19 cellular contexts compared by ENCODE assay signal in the genomic region with DNA sequence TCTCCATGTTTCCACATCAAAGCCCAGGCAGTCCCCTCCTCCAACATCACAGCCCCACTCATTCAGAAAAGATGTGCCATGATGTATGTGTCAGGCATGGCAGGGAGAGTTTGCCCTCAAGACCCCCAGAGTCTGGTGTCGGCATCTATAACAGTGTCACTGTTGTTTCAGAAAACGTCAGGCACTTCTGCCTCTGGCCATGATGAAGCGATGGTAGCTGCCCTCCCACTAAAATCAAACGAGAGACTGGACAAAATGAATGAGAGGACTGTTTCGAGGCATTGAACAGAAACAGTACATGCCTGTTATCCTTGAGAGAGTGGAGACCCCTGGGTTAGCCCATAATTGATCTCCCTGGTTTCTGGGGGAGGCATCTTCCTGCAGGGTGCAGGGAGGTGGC.
"Had no signal": no experiment of that assay in that cellular context is flagged by ENCODE, and none has a peak within 500 bp of the region (broad histone marks: within the 10 kb centered on the region; RNA-seq: fewer than 3 reads in every experiment).

No MANE protein-coding gene starts in this region.

- DNase-seq: activated CD4-positive, alpha-beta T cell treated with anti-CD3 and anti-CD28 coated beads, Interleukin-2, amount 50 U/mL, for 4 hours; activated gamma-delta T cell treated with Interleukin-2 at 50 U/mL for 16 hours; anterior cingulate cortex; body of pancreas; caudate nucleus; dermis blood vessel endothelial cell; effector memory CD8-positive, alpha-beta T cell; esophagus squamous epithelium; hypothalamus; nephron progenitor cell; occipital lobe; posterior cingulate gyrus; stimulated activated CD4-positive, alpha-beta T cell treated with anti-CD3 and anti-CD28 coated beads, Interleukin-15, amount 100 ng/mL, for 24 hours; stimulated activated CD8-positive, alpha-beta memory T cell treated with anti-CD3 and anti-CD28 coated beads, Interleukin-4, amount 100 ng/mL, for 48 hours; stimulated activated naive B cell treated with anti-CD40 and anti-IgM and Interleukin-4, amounts not matched to agents 10 μg/mL and 1 μg/mL and 100 μg/mL, for 72 hours; T-helper 1 cell; upper lobe of right lung; WERI-Rb-1 had no signal

- H3K27ac ChIP-seq: body of pancreas, esophagus squamous epithelium, gastroesophageal sphincter, upper lobe of right lung, WERI-Rb-1 had no signal
